Comparison of ENCODE assay signal across 1 cellular context in genomic region chr11:36380296-36381004, GRCh38.
A peak's percentile ranks its signal among the peaks of the same experiment; 100 is the strongest.
TF ChIP-seq lines count a peak whose summit lies in the region.

No MANE protein-coding gene starts in this region.

TF ChIP-seq in HEK293, 187 proteins besides CTCF, POLR2A, EP300 and RAD21 (continued from another document):
- 0 out of 2 replicates have a peak, but pooled peaks have one; percentile 9 for TF ChIP-seq PRDM6 (tag by site-specific recombination; IDR thresholded peaks at IDR 0.05)
- no peak for TF ChIP-seq ZNF433 (tag by site-specific recombination; IDR thresholded peaks at IDR 0.05; ENCODE audit: low read depth)
- no peak for TF ChIP-seq ZNF513 (tag by site-specific recombination; IDR thresholded peaks at IDR 0.05)
- no peak for TF ChIP-seq HIC1 (tag by site-specific recombination; IDR thresholded peaks at IDR 0.05)
- no peak for TF ChIP-seq ZNF626 (tag by site-specific recombination; IDR thresholded peaks at IDR 0.05)
TF ChIP-seq in HEK293: peak in this region for 2.
